9 cellular contexts compared by ENCODE assay signal in genomic region chr14:65169351-65169750, GRCh38.
DNase-seq lines count a peak whose midpoint lies in the region; ATAC-seq and TF ChIP-seq lines count a peak whose summit lies in the region.
"Had no signal": no experiment of that assay in that cellular context is flagged by ENCODE, and none has a peak within 500 bp of the region (broad histone marks: within the 10 kb centered on the region; RNA-seq: fewer than 3 reads in every experiment).

No MANE protein-coding gene starts in this region.

- no peaks in the 10 kb centered on the region for H3K9me3 Mint-ChIP-seq in activated T-cell treated with anti-CD3 and anti-CD28 coated beads, Interleukin-2, amount 50 U/mL, for 4 hours
- H3K9me3 Mint-ChIP-seq in stimulated activated naive CD8-positive, alpha-beta T cell treated with anti-CD3 and anti-CD28 coated beads, Interleukin-15, amount 100 ng/mL, for 72 hours = no peaks in the 10 kb centered on the region
- no peaks in the 10 kb centered on the region for H3K9me3 Mint-ChIP-seq in endothelial cell (ENCODE audit: unreplicated experiment)

- no peaks in the 10 kb centered on the region for H4K20me1 ChIP-seq in mammary epithelial cell (ENCODE audit: insufficient read depth, low read length)
- H4K20me1 ChIP-seq: BLaER1 treated with 17β-estradiol and CSF1 and Interleukin-3, amounts not matched to agents 10 nM and 100 nM had no signal

- H3K27ac Mint-ChIP-seq in stimulated activated naive CD8-positive, alpha-beta T cell treated with anti-CD3 and anti-CD28 coated beads, Interleukin-15, amount 100 ng/mL, for 72 hours = peak overlapping the region; percentile 29 to 91
- H3K27ac Mint-ChIP-seq in endothelial cell (ENCODE audit: unreplicated experiment) = no peak overlapping the region

- peak; percentile 19 to 33 for ATAC-seq in activated T-cell treated with anti-CD3 and anti-CD28 coated beads, Interleukin-2, amount 50 U/mL, for 4 hours
- peak; percentile 79 for ATAC-seq in HG03095 (IDR thresholded peaks at IDR 0.05; ENCODE audit: unreplicated experiment)
- ATAC-seq in stimulated activated naive CD8-positive, alpha-beta T cell treated with anti-CD3 and anti-CD28 coated beads, Interleukin-15, amount 100 ng/mL, for 72 hours = peak; percentile 82

- H3K4me3 ChIP-seq in mammary epithelial cell (replicated peaks in 1 of 3; ENCODE audit: insufficient read depth in 1 of 3, low read depth in 2 of 3, low read length in 3 of 3) = no peak overlapping the region
- H3K4me3 ChIP-seq: BLaER1 treated with 17β-estradiol and CSF1 and Interleukin-3, amounts not matched to agents 10 nM and 100 nM had no signal

- H3K36me3 Mint-ChIP-seq in activated T-cell treated with anti-CD3 and anti-CD28 coated beads, Interleukin-2, amount 50 U/mL, for 4 hours (ENCODE audit: insufficient read depth) = no peaks in the 10 kb centered on the region
- no peaks in the 10 kb centered on the region for H3K36me3 Mint-ChIP-seq in endothelial cell (ENCODE audit: low read depth, unreplicated experiment)

- in situ Hi-C loops in mammary epithelial cell (cut with MboI; ENCODE audit: low sequenced_read_pairs in 2 of 2) = loop anchor here (5.0 to 25.0 kb wide), 5 partner anchors 243 to 793 kb away; partner anchors contain the start of gene FUT8 (in 1 of the 2)

- H3K4me2 ChIP-seq in mammary epithelial cell (ENCODE audit: insufficient read depth, low read depth, low read length) = no peak overlapping the region
- H3K4me2 ChIP-seq: BLaER1 treated with 17β-estradiol and CSF1 and Interleukin-3, amounts not matched to agents 10 nM and 100 nM had no signal

- H3K4me1 ChIP-seq in mammary epithelial cell (ENCODE audit: insufficient read depth, low read length) = peaks cover 6% of the 10 kb centered on the region

- TF ChIP-seq CTCF in mammary epithelial cell (conservative IDR thresholded peaks at IDR 0.05 in 1 of 2, IDR thresholded peaks at IDR 0.05 in 1 of 2; ENCODE audit: extremely low read depth in 1 of 2, insufficient read depth in 1 of 2, low read depth in 1 of 2, low read length in 2 of 2) = no peak
- no peak for TF ChIP-seq CTCF in endothelial cell (IDR thresholded peaks at IDR 0.05; ENCODE audit: unreplicated experiment)

- DNase-seq in activated T-cell treated with anti-CD3 and anti-CD28 coated beads, Interleukin-2, amount 50 U/mL, for 4 hours = no peak
- DNase-seq in activated T-cell treated with anti-CD3 and anti-CD28 coated beads for 4 hours (no peak), mammary epithelial cell (peak; percentile 70), NCI-H2227 (lab: John Stamatoyannopoulos, UW; ENCODE audit: unreplicated experiment) (no peak), endothelial cell (ENCODE audit: low spot score) (no peak), NCI-H82 treated with DMSO at 0.1 percent for 48 hours (lab: John Stamatoyannopoulos, UW; ENCODE audit: unreplicated experiment) (no peak)
- DNase-seq in stimulated activated naive CD8-positive, alpha-beta T cell treated with anti-CD3 and anti-CD28 coated beads, Interleukin-15, amount 100 ng/mL, for 72 hours = peak; percentile 29 to 44

- intact Hi-C loops in mammary epithelial cell (cut with micrococcal nuclease) = no loop called here

- 100% methylated on average over 1 of the region's 1 CpG for WGBS in mammary epithelial cell (ENCODE audit: low coverage, missing lambda C conversion rate)

- CTCF ChIA-PET in mammary epithelial cell (lab: Charles Lee; ENCODE audit: low non-redundant PET) = interaction anchor here (0.5 kb wide), 1 partner anchor 210 kb away, joined by 4 read pairs; no protein-coding TSS in a partner anchor

- dilution Hi-C loops in mammary epithelial cell (cut with HindIII; ENCODE audit: low sequenced_read_pairs) = loop anchor here (5.0 kb wide), 2 partner anchors 58 to 653 kb away; no protein-coding TSS in a partner anchor

- no peaks in the 10 kb centered on the region for H3K27me3 ChIP-seq in mammary epithelial cell (ENCODE audit: insufficient read depth, low read length)

- no peaks in the 10 kb centered on the region for H3K79me2 ChIP-seq in mammary epithelial cell (ENCODE audit: insufficient read depth, low read length)

- peaks cover 3% of the 10 kb centered on the region for H3K27me3 Mint-ChIP-seq in activated T-cell treated with anti-CD3 and anti-CD28 coated beads, Interleukin-2, amount 50 U/mL, for 4 hours (ENCODE audit: low read depth)
- peaks cover 33% of the 10 kb centered on the region for H3K27me3 Mint-ChIP-seq in stimulated activated naive CD8-positive, alpha-beta T cell treated with anti-CD3 and anti-CD28 coated beads, Interleukin-15, amount 100 ng/mL, for 72 hours
- no peaks in the 10 kb centered on the region for H3K27me3 Mint-ChIP-seq in endothelial cell (ENCODE audit: unreplicated experiment)

- no peaks in the 10 kb centered on the region for H3K9me3 ChIP-seq in mammary epithelial cell (replicated peaks; ENCODE audit: insufficient read depth, low read length)
- H3K9me3 ChIP-seq: BLaER1 treated with 17β-estradiol and CSF1 and Interleukin-3, amounts not matched to agents 10 nM and 100 nM had no signal

- peaks cover 10% of the 10 kb centered on the region for H3K4me1 Mint-ChIP-seq in activated T-cell treated with anti-CD3 and anti-CD28 coated beads, Interleukin-2, amount 50 U/mL, for 4 hours (ENCODE audit: low read depth)
- H3K4me1 Mint-ChIP-seq in stimulated activated naive CD8-positive, alpha-beta T cell treated with anti-CD3 and anti-CD28 coated beads, Interleukin-15, amount 100 ng/mL, for 72 hours = peaks cover 37% of the 10 kb centered on the region
- H3K4me1 Mint-ChIP-seq in endothelial cell (ENCODE audit: unreplicated experiment) = peaks cover 4% of the 10 kb centered on the region

- BruUV-seq in mammary epithelial cell (replicated peaks; lab: Mats Ljungman, UMichigan) = no TSS peak

- no peak overlapping the region for H3K4me3 Mint-ChIP-seq in activated T-cell treated with anti-CD3 and anti-CD28 coated beads, Interleukin-2, amount 50 U/mL, for 4 hours
- H3K4me3 Mint-ChIP-seq in stimulated activated naive CD8-positive, alpha-beta T cell treated with anti-CD3 and anti-CD28 coated beads, Interleukin-15, amount 100 ng/mL, for 72 hours = peak overlapping the region; percentile 46 to 67
- no peak overlapping the region for H3K4me3 Mint-ChIP-seq in endothelial cell (ENCODE audit: unreplicated experiment)

- no peak overlapping the region for H2AFZ ChIP-seq in mammary epithelial cell (ENCODE audit: low read depth, low read length)

- no peak overlapping the region for H3K27ac ChIP-seq in mammary epithelial cell (ENCODE audit: insufficient read depth, low read depth, low read length)
- H3K27ac ChIP-seq: BLaER1 treated with 17β-estradiol and CSF1 and Interleukin-3, amounts not matched to agents 10 nM and 100 nM had no signal

- no peak overlapping the region for H3K9ac ChIP-seq in mammary epithelial cell (ENCODE audit: insufficient read depth, low read length)
- H3K9ac ChIP-seq: BLaER1 treated with 17β-estradiol and CSF1 and Interleukin-3, amounts not matched to agents 10 nM and 100 nM had no signal

- H3K36me3 ChIP-seq in mammary epithelial cell (ENCODE audit: insufficient read depth, low read length) = no peaks in the 10 kb centered on the region
- H3K36me3 ChIP-seq: BLaER1 treated with 17β-estradiol and CSF1 and Interleukin-3, amounts not matched to agents 10 nM and 100 nM had no signal

Comparison
In these comparisons a context has a peak if more than half of its experiments do, and no peak if none do; other contexts are left out.
1. ATAC-seq: peak in every context shown above with its lines; median percentile 82 in stimulated activated naive CD8-positive, alpha-beta T cell treated with anti-CD3 and anti-CD28 coated beads, Interleukin-15, amount 100 ng/mL, for 72 hours; 79 in HG03095; 26 in activated T-cell treated with anti-CD3 and anti-CD28 coated beads, Interleukin-2, amount 50 U/mL, for 4 hours.
2. DNase-seq: peak in mammary epithelial cell (single experiment) and stimulated activated naive CD8-positive, alpha-beta T cell treated with anti-CD3 and anti-CD28 coated beads, Interleukin-15, amount 100 ng/mL, for 72 hours (2 of 2); none in activated T-cell treated with anti-CD3 and anti-CD28 coated beads, Interleukin-2, amount 50 U/mL, for 4 hours (single experiment), activated T-cell treated with anti-CD3 and anti-CD28 coated beads for 4 hours (single experiment), NCI-H2227 (single experiment), endothelial cell (single experiment) and NCI-H82 treated with DMSO at 0.1 percent for 48 hours (single experiment).
3. H3K4me3 Mint-ChIP-seq: peak in stimulated activated naive CD8-positive, alpha-beta T cell treated with anti-CD3 and anti-CD28 coated beads, Interleukin-15, amount 100 ng/mL, for 72 hours (2 of 2); none in activated T-cell treated with anti-CD3 and anti-CD28 coated beads, Interleukin-2, amount 50 U/mL, for 4 hours (single experiment) and endothelial cell (single experiment).